Comparison of ENCODE assay signal across 13 cellular contexts in the genomic region with DNA sequence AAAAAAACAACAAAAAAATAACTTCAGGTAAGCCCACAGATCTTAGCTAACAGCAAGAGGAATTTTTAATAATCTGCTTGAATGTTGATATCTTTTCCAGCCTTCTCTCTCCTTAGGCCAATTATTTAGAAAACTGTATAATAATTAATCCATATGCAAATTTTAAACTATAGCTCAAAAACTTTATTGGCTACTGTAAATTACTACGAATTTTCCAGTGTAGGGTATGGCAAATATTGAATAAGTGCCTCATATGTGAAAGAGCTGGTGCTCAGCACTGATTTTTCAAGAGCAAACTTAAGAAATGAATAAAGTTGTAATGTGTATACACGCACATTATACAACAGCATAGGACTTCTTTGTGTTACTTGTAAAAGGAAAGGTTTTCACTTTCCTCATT.
DNase-seq lines count a peak whose midpoint lies in the region; FAIRE-seq and TF ChIP-seq lines count a peak whose summit lies in the region.
"Had no signal": no experiment of that assay in that cellular context is flagged by ENCODE, and none has a peak within 500 bp of the region (broad histone marks: within the 10 kb centered on the region; RNA-seq: fewer than 3 reads in every experiment).

No MANE protein-coding gene starts in this region.

- no peaks in the 10 kb centered on the region for H3K36me3 Mint-ChIP-seq in activated naive CD4-positive, alpha-beta T cell treated with anti-CD3 and anti-CD28 coated beads, Interleukin-2, amount 50 U/mL, for 24 hours

- FAIRE-seq in kidney (lab: Jason Lieb, UNC) (no peak), RCC 7860 (lab: Jason Lieb, UNC) (no peak)

- no peak for DNase-seq in activated naive CD4-positive, alpha-beta T cell treated with anti-CD3 and anti-CD28 coated beads, Interleukin-2, amount 50 U/mL, for 16 hours
- no peak for DNase-seq in kidney
- no peak for DNase-seq in GM03348 (ENCODE audit: low spot score)
- no peak for DNase-seq in Peyer's patch
- DNase-seq in RCC 7860 (ENCODE audit: low spot score) = no peak
- DNase-seq: activated T-cell treated with anti-CD3 and anti-CD28 coated beads, Interleukin-2, amount 50 U/mL, for 1 hour; colonic mucosa; erythroblast; kidney glomerular epithelial cell; NCI-H748 treated with DMSO at 0.1 percent for 48 hours had no signal

- H3K36me3 ChIP-seq in SU-DHL-6 (ENCODE audit: low read length) (no peaks in the 10 kb centered on the region), kidney (ENCODE audit: control insufficient read depth in 1 of 2, insufficient read depth in 2 of 2, low read length in 2 of 2) (no peaks in the 10 kb centered on the region), thymus (ENCODE audit: control insufficient read depth, insufficient read depth) (no peaks in the 10 kb centered on the region), Peyer's patch (no peaks in the 10 kb centered on the region)
- H3K36me3 ChIP-seq: colonic mucosa had no signal

- no peak for TF ChIP-seq POLR2A in Peyer's patch (IDR thresholded peaks at IDR 0.05)

- no peaks in the 10 kb centered on the region for H3K79me2 ChIP-seq in SU-DHL-6 (ENCODE audit: insufficient read depth, low read length)

- peak overlapping the region; percentile 91 for H3K4me2 ChIP-seq in SU-DHL-6 (ENCODE audit: low read depth, low read length, poor library complexity, severe bottlenecking)

- H3K4me1 Mint-ChIP-seq in activated naive CD4-positive, alpha-beta T cell treated with anti-CD3 and anti-CD28 coated beads, Interleukin-2, amount 50 U/mL, for 24 hours = peaks cover 40% of the 10 kb centered on the region

- H3K27ac Mint-ChIP-seq in activated naive CD4-positive, alpha-beta T cell treated with anti-CD3 and anti-CD28 coated beads, Interleukin-2, amount 50 U/mL, for 24 hours = peak overlapping the region; percentile 48

- H3K27me3 ChIP-seq in SU-DHL-6 (ENCODE audit: low read length) = no peaks in the 10 kb centered on the region
- H3K27me3 ChIP-seq in thymus (ENCODE audit: control insufficient read depth, insufficient read depth) = no peaks in the 10 kb centered on the region
- H3K27me3 ChIP-seq in Peyer's patch = no peaks in the 10 kb centered on the region
- H3K27me3 ChIP-seq: colonic mucosa had no signal

- no peaks in the 10 kb centered on the region for H4K20me1 ChIP-seq in SU-DHL-6 (ENCODE audit: low read depth, low read length)

- TF ChIP-seq CTCF in SU-DHL-6 (IDR thresholded peaks at IDR 0.05; ENCODE audit: insufficient read depth, low read length, poor library complexity, severe bottlenecking) (no peak), kidney (IDR thresholded peaks at IDR 0.05; ENCODE audit: borderline replicate concordance, extremely low read depth, insufficient read depth) (no peak), Peyer's patch (IDR thresholded peaks at IDR 0.05) (no peak)

- WGBS in thymus = 19% methylated on average over 2 of the region's 2 CpGs

- H3F3A ChIP-seq in SU-DHL-6 (ENCODE audit: insufficient read depth) = no peaks in the 10 kb centered on the region

- H3K9me3 ChIP-seq in SU-DHL-6 (ENCODE audit: insufficient read depth, low read length) (no peaks in the 10 kb centered on the region), kidney (ENCODE audit: control insufficient read depth in 1 of 2, low read length in 2 of 2) (no peaks in the 10 kb centered on the region), thymus (ENCODE audit: control insufficient read depth) (no peaks in the 10 kb centered on the region), Peyer's patch (no peaks in the 10 kb centered on the region)
- H3K9me3 ChIP-seq: colonic mucosa had no signal

- H3K4me1 ChIP-seq in kidney (ENCODE audit: control insufficient read depth in 1 of 2, insufficient read depth in 1 of 2, low read depth in 1 of 2, low read length in 2 of 2) (peaks cover 0 to 8% of the 10 kb centered on the region in 2 donors), thymus (ENCODE audit: control insufficient read depth, insufficient read depth, low read length) (peaks cover 15% of the 10 kb centered on the region), Peyer's patch (no peaks in the 10 kb centered on the region)
- H3K4me1 ChIP-seq: colonic mucosa had no signal

- H3K4me3 Mint-ChIP-seq in activated naive CD4-positive, alpha-beta T cell treated with anti-CD3 and anti-CD28 coated beads, Interleukin-2, amount 50 U/mL, for 24 hours = no peak overlapping the region

- no peaks in the 10 kb centered on the region for H3K9me2 ChIP-seq in SU-DHL-6 (replicated peaks; ENCODE audit: insufficient read depth, low read length)

- H3K9me3 Mint-ChIP-seq in activated naive CD4-positive, alpha-beta T cell treated with anti-CD3 and anti-CD28 coated beads, Interleukin-2, amount 50 U/mL, for 24 hours = no peaks in the 10 kb centered on the region

- H3K4me3 ChIP-seq in SU-DHL-6 (ENCODE audit: insufficient read depth, low read length, poor library complexity, severe bottlenecking) (no peak overlapping the region), kidney (ENCODE audit: low read length in 2 of 2) (peak overlapping the region; percentile 4 to 80), thymus (ENCODE audit: low read length) (peak overlapping the region; percentile 47), Peyer's patch (no peak overlapping the region)
- H3K4me3 ChIP-seq: colonic mucosa had no signal

- H3K9ac ChIP-seq in SU-DHL-6 (ENCODE audit: low read length) = no peak overlapping the region
- H3K9ac ChIP-seq in kidney (ENCODE audit: low read length in 2 of 2) = no peak overlapping the region

- H2AFZ ChIP-seq in SU-DHL-6 (ENCODE audit: low read depth, low read length, severe bottlenecking) = no peak overlapping the region

- H3K27me3 Mint-ChIP-seq in activated naive CD4-positive, alpha-beta T cell treated with anti-CD3 and anti-CD28 coated beads, Interleukin-2, amount 50 U/mL, for 24 hours = no peaks in the 10 kb centered on the region

- intact Hi-C loops in kidney (cut with DNase I) = no loop called here

- H3K27ac ChIP-seq in SU-DHL-6 (ENCODE audit: low read depth, low read length) = no peak overlapping the region
- no peak overlapping the region for H3K27ac ChIP-seq in kidney (ENCODE audit: low read depth in 2 of 2, low read length in 2 of 2)
- no peak overlapping the region for H3K27ac ChIP-seq in thymus (ENCODE audit: low read depth)
- no peak overlapping the region for H3K27ac ChIP-seq in Peyer's patch
- H3K27ac ChIP-seq: colonic mucosa had no signal

Comparison
In these comparisons a context has a peak if more than half of its experiments do, and no peak if none do; other contexts are left out.
1. H3K4me3 ChIP-seq: peak in kidney (2 of 2) and thymus (single experiment); none in SU-DHL-6 (single experiment) and Peyer's patch (0 of 4).